Comparison of ENCODE assay signal across 9 cellular contexts in the genomic region with DNA sequence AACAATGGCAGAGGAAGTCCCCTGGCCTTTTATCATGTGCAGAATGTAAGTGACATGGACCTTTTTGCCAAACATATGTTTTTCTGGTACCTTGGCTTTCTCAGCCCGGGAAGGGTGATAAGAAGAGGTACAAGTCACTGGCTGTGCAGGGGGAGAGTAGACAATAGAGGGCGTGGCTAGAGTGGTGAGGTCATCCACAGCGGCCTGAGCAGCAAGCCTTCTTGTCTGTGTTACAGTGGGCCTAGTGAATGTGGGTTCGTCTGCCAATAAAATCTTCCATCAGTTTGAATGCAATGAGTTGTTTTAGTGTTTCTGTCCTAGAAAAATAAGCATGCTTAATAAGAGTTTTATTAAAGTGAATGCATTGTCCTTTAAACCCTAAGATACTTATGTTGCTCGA. TPM values are rescaled to one million over a fixed set of nuclear protein-coding genes. Genes with fewer than 3 reads are reported as not detected.
DNase-seq lines count a peak whose midpoint lies in the region; ATAC-seq lines count a peak whose summit lies in the region.
"Had no signal": no experiment of that assay in that cellular context is flagged by ENCODE, and none has a peak within 500 bp of the region (broad histone marks: within the 10 kb centered on the region; RNA-seq: fewer than 3 reads in every experiment).

No MANE protein-coding gene starts in this region.

- no peak overlapping the region for H4K91ac ChIP-seq in mesenchymal stem cell (ENCODE audit: low read length)

- no peaks in the 10 kb centered on the region for H3K9me3 ChIP-seq in mesenchymal stem cell (ENCODE audit: control insufficient read depth, low read length)

- no peak overlapping the region for H4K8ac ChIP-seq in mesenchymal stem cell (ENCODE audit: low read length)

- H2AFZ ChIP-seq in mesenchymal stem cell (ENCODE audit: low read depth, low read length): no peak overlapping the region

- no peak overlapping the region for H3K18ac ChIP-seq in mesenchymal stem cell (ENCODE audit: low read depth in 1 of 2, low read length in 2 of 2)

- peaks cover 3% of the 10 kb centered on the region for H3K4me1 ChIP-seq in mesenchymal stem cell (ENCODE audit: control insufficient read depth, insufficient read depth, low read depth, low read length)

- no peak overlapping the region for H3K27ac Mint-ChIP-seq in natural killer cell treated with Interleukin-12 subunit alpha and Interleukin-12 subunit beta and Interleukin-15 and Interleukin-18, amount 100 ng/mL, for 72 hours
- no peak overlapping the region for H3K27ac Mint-ChIP-seq in stimulated activated naive CD8-positive, alpha-beta T cell treated with anti-CD3 and anti-CD28 coated beads, Interleukin-15, amount 100 ng/mL, for 72 hours

- no peak overlapping the region for H2AK5ac ChIP-seq in mesenchymal stem cell (ENCODE audit: low read length, severe bottlenecking)

- peaks cover 26 to 92% of the 10 kb centered on the region in 2 experiments for H3K36me3 ChIP-seq in mesenchymal stem cell (ENCODE audit: control insufficient read depth in 1 of 2, insufficient read depth in 2 of 2, low read depth in 1 of 2, low read length in 2 of 2)

- H3K27me3 Mint-ChIP-seq in natural killer cell treated with Interleukin-12 subunit alpha and Interleukin-12 subunit beta and Interleukin-15 and Interleukin-18, amount 100 ng/mL, for 72 hours: no peaks in the 10 kb centered on the region
- H3K27me3 Mint-ChIP-seq in stimulated activated naive CD8-positive, alpha-beta T cell treated with anti-CD3 and anti-CD28 coated beads, Interleukin-15, amount 100 ng/mL, for 72 hours: no peaks in the 10 kb centered on the region

- no peak overlapping the region for H3K4me3 ChIP-seq in mesenchymal stem cell (ENCODE audit: insufficient read depth in 1 of 2, low read depth in 1 of 2, low read length in 2 of 2)

- ATAC-seq in natural killer cell treated with Interleukin-12 subunit alpha and Interleukin-12 subunit beta and Interleukin-15 and Interleukin-18, amount 100 ng/mL, for 72 hours: no peak
- ATAC-seq in stimulated activated naive CD8-positive, alpha-beta T cell treated with anti-CD3 and anti-CD28 coated beads, Interleukin-15, amount 100 ng/mL, for 72 hours: no peak

- no peak overlapping the region for H3K4me2 ChIP-seq in mesenchymal stem cell (ENCODE audit: low read length, poor library complexity, severe bottlenecking)

- H3K4me1 Mint-ChIP-seq in natural killer cell treated with Interleukin-12 subunit alpha and Interleukin-12 subunit beta and Interleukin-15 and Interleukin-18, amount 100 ng/mL, for 72 hours (ENCODE audit: low read depth in 2 of 2): no peaks in the 10 kb centered on the region
- H3K4me1 Mint-ChIP-seq in stimulated activated naive CD8-positive, alpha-beta T cell treated with anti-CD3 and anti-CD28 coated beads, Interleukin-15, amount 100 ng/mL, for 72 hours: no peaks in the 10 kb centered on the region

- H3K9ac ChIP-seq in mesenchymal stem cell (ENCODE audit: low read length): peak overlapping the region; percentile 9

- no peak overlapping the region for H3K27ac ChIP-seq in mesenchymal stem cell (ENCODE audit: low read length, poor library complexity, severe bottlenecking)

- H2BK15ac ChIP-seq in mesenchymal stem cell (ENCODE audit: low read depth, poor library complexity, severe bottlenecking): no peak overlapping the region

- H3K36me3 Mint-ChIP-seq in natural killer cell treated with Interleukin-12 subunit alpha and Interleukin-12 subunit beta and Interleukin-15 and Interleukin-18, amount 100 ng/mL, for 72 hours: peaks cover 6% of the 10 kb centered on the region

- no peak overlapping the region for H3K23ac ChIP-seq in mesenchymal stem cell (ENCODE audit: low read length in 2 of 2)

- H3K27me3 ChIP-seq in mesenchymal stem cell (ENCODE audit: control insufficient read depth in 1 of 2, insufficient read depth in 1 of 2, low read length in 2 of 2): no peaks in the 10 kb centered on the region

- H3K14ac ChIP-seq in mesenchymal stem cell (ENCODE audit: low read length in 2 of 2): no peak overlapping the region

- H3K9me3 Mint-ChIP-seq in natural killer cell treated with Interleukin-12 subunit alpha and Interleukin-12 subunit beta and Interleukin-15 and Interleukin-18, amount 100 ng/mL, for 72 hours: no peaks in the 10 kb centered on the region
- no peaks in the 10 kb centered on the region for H3K9me3 Mint-ChIP-seq in stimulated activated naive CD8-positive, alpha-beta T cell treated with anti-CD3 and anti-CD28 coated beads, Interleukin-15, amount 100 ng/mL, for 72 hours

- no peak overlapping the region for H2BK12ac ChIP-seq in mesenchymal stem cell (ENCODE audit: low read length in 2 of 2)

- no peak overlapping the region for H2BK5ac ChIP-seq in mesenchymal stem cell (ENCODE audit: low read depth, low read length, poor library complexity, severe bottlenecking)

- 69% methylated on average over 4 of the region's 5 CpGs for WGBS in mesenchymal stem cell

- H3K79me1 ChIP-seq in mesenchymal stem cell (replicated peaks; ENCODE audit: low read length, poor library complexity, severe bottlenecking): no peaks in the 10 kb centered on the region

- no peak overlapping the region for H3K4ac ChIP-seq in mesenchymal stem cell (ENCODE audit: low read depth in 1 of 2, low read length in 2 of 2)

- no peak overlapping the region for H3K4me3 Mint-ChIP-seq in natural killer cell treated with Interleukin-12 subunit alpha and Interleukin-12 subunit beta and Interleukin-15 and Interleukin-18, amount 100 ng/mL, for 72 hours
- H3K4me3 Mint-ChIP-seq in stimulated activated naive CD8-positive, alpha-beta T cell treated with anti-CD3 and anti-CD28 coated beads, Interleukin-15, amount 100 ng/mL, for 72 hours: no peak overlapping the region

- no peak overlapping the region for H2BK120ac ChIP-seq in mesenchymal stem cell (ENCODE audit: low read depth, low read length)

- DNase-seq in C1 segment of cervical spinal cord (lab: John Stamatoyannopoulos, UW) (peak in 11 of 14 donors; percentile 36 to 77 (median 59)), NCI-H2227 treated with DMSO at 0.1 percent for 48 hours (lab: John Stamatoyannopoulos, UW) (peak; percentile 88), ecto neural progenitor cell (ENCODE audit: low spot score) (peak; percentile 60), mesenchymal stem cell (peak; percentile 22), RPMI8226 (no peak)
- no peak for DNase-seq in natural killer cell treated with Interleukin-12 subunit alpha and Interleukin-12 subunit beta and Interleukin-15 and Interleukin-18, amount 100 ng/mL, for 72 hours (ENCODE audit: low spot score)
- DNase-seq in stimulated activated naive CD8-positive, alpha-beta T cell treated with anti-CD3 and anti-CD28 coated beads, Interleukin-15, amount 100 ng/mL, for 72 hours: no peak
- DNase-seq in stimulated activated CD4-positive, alpha-beta T cell treated with anti-CD3 and anti-CD28 coated beads, Interleukin-2, amount 100 ng/mL, for 24 hours: no peak
- DNase-seq: COR-L47 had no signal

RNA-seq across cellular contexts. Expression of a gene that starts 59.0 kb away (rescaled TPM):
- polyA plus RNA-seq in mesenchymal stem cell (2013, experiment 1 of 2): 164 TPM
- 159 TPM for polyA plus RNA-seq in mesenchymal stem cell (2013, experiment 2 of 2)
- total RNA-seq in natural killer cell treated with Interleukin-12 subunit alpha and Interleukin-12 subunit beta and Interleukin-15 and Interleukin-18, amount 100 ng/mL, for 72 hours: 100 to 1,000 TPM; 289 to 430 TPM

Comparison
In these comparisons a context has a peak if more than half of its experiments do, and no peak if none do; other contexts are left out.
1. DNase-seq: peak in C1 segment of cervical spinal cord (11 of 14), NCI-H2227 treated with DMSO at 0.1 percent for 48 hours (single experiment), ecto neural progenitor cell (single experiment) and mesenchymal stem cell (single experiment); none in natural killer cell treated with Interleukin-12 subunit alpha and Interleukin-12 subunit beta and Interleukin-15 and Interleukin-18, amount 100 ng/mL, for 72 hours (single experiment), RPMI8226 (single experiment), stimulated activated naive CD8-positive, alpha-beta T cell treated with anti-CD3 and anti-CD28 coated beads, Interleukin-15, amount 100 ng/mL, for 72 hours (0 of 2) and stimulated activated CD4-positive, alpha-beta T cell treated with anti-CD3 and anti-CD28 coated beads, Interleukin-2, amount 100 ng/mL, for 24 hours (0 of 2).